Comparison of ENCODE assay signal across 27 cellular contexts in the genomic region with DNA sequence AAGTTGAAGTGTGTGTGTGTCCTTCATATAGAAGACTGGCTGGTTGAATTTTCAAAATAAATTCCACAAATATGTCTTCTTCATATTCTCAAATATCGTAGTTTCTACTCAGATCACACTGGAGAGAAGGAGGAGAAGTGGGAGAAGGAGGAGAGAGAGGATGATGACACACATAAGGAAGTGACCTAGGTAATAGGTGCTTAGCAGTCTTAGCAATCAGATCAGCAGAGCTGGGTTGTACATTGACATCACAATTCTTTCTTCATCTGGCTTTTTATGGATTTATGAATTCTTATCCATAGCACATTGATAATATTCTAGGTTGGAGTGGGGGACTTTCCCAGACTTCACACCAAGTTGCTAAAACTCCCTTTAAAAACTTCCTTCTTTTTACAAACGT.
"Had no signal": no experiment of that assay in that cellular context is flagged by ENCODE, and none has a peak within 500 bp of the region (broad histone marks: within the 10 kb centered on the region; RNA-seq: fewer than 3 reads in every experiment).

No MANE protein-coding gene starts in this region.

- ATAC-seq: natural killer cell treated with Interleukin-12 subunit alpha and Interleukin-12 subunit beta and Interleukin-15 and Interleukin-18, amount 100 ng/mL, for 72 hours; psoas muscle; right cardiac atrium; right lobe of liver; stimulated activated effector memory CD8-positive, alpha-beta T cell treated with anti-CD3 and anti-CD28 coated beads, Interleukin-12 subunit alpha, Interleukin-12 subunit beta, amount 100 ng/mL, for 72 hours; stimulated activated naive B cell treated with anti-CD40 and anti-IgM and Interleukin-4, amounts not matched to agents 10 μg/mL and 1 μg/mL and 100 μg/mL, for 72 hours had no signal

- H3K27me3 ChIP-seq: neural progenitor cell, ovary, right lobe of liver, sigmoid colon, stomach, thyroid gland, tibial nerve, upper lobe of left lung, vagina had no signal

- H3K4me3 Mint-ChIP-seq: natural killer cell treated with Interleukin-12 subunit alpha and Interleukin-12 subunit beta and Interleukin-15 and Interleukin-18, amount 100 ng/mL, for 72 hours; neural progenitor cell; stimulated activated effector memory CD8-positive, alpha-beta T cell treated with anti-CD3 and anti-CD28 coated beads, Interleukin-12 subunit alpha, Interleukin-12 subunit beta, amount 100 ng/mL, for 72 hours; stimulated activated naive B cell treated with anti-CD40 and anti-IgM and Interleukin-4, amounts not matched to agents 10 μg/mL and 1 μg/mL and 100 μg/mL, for 72 hours; stimulated activated naive CD8-positive, alpha-beta T cell treated with anti-CD3 and anti-CD28 coated beads, Interleukin-15, Interleukin-2, amounts not matched to agents 100 ng/mL and 50 ng/mL, for 24 hours had no signal

- H3K4me1 Mint-ChIP-seq: stimulated activated effector memory CD8-positive, alpha-beta T cell treated with anti-CD3 and anti-CD28 coated beads, Interleukin-12 subunit alpha, Interleukin-12 subunit beta, amount 100 ng/mL, for 72 hours; stimulated activated naive B cell treated with anti-CD40 and anti-IgM and Interleukin-4, amounts not matched to agents 10 μg/mL and 1 μg/mL and 100 μg/mL, for 72 hours had no signal

- DNase-seq: occipital lobe; ovary; posterior cingulate gyrus; psoas muscle; right cardiac atrium; right lobe of liver; sigmoid colon; small intestine; stimulated activated CD4-positive, alpha-beta T cell treated with anti-CD3 and anti-CD28 coated beads, Interleukin-15, amount 100 ng/mL, for 24 hours; stimulated activated CD4-positive, alpha-beta T cell treated with anti-CD3 and anti-CD28 coated beads, Interleukin-2, amount 100 ng/mL, for 24 hours; stimulated activated CD4-positive, alpha-beta T cell treated with anti-CD3 and anti-CD28 coated beads, Interleukin-2, amount 100 ng/mL, for 48 hours; stimulated activated CD4-positive, alpha-beta T cell treated with anti-CD3 and anti-CD28 coated beads, Interleukin-4, amount 100 ng/mL, for 24 hours; stimulated activated naive B cell treated with anti-CD40 and anti-IgM and Interleukin-4, amounts not matched to agents 10 μg/mL and 1 μg/mL and 100 μg/mL, for 72 hours; stimulated activated naive CD4-positive, alpha-beta T cell treated with Interleukin-2 at 50 U/mL for 16 hours; stomach; thyroid gland; trophoblast cell; upper lobe of left lung had no signal

- H3K27ac Mint-ChIP-seq: natural killer cell treated with Interleukin-12 subunit alpha and Interleukin-12 subunit beta and Interleukin-15 and Interleukin-18, amount 100 ng/mL, for 72 hours; neural progenitor cell; progenitor cell of endocrine pancreas; stimulated activated effector memory CD8-positive, alpha-beta T cell treated with anti-CD3 and anti-CD28 coated beads, Interleukin-12 subunit alpha, Interleukin-12 subunit beta, amount 100 ng/mL, for 72 hours; stimulated activated naive B cell treated with anti-CD40 and anti-IgM and Interleukin-4, amounts not matched to agents 10 μg/mL and 1 μg/mL and 100 μg/mL, for 72 hours; stimulated activated naive CD8-positive, alpha-beta T cell treated with anti-CD3 and anti-CD28 coated beads, Interleukin-15, Interleukin-2, amounts not matched to agents 100 ng/mL and 50 ng/mL, for 24 hours had no signal

- H3K9me3 ChIP-seq: ovary, psoas muscle, right lobe of liver, sigmoid colon, stomach, thoracic aorta, thyroid gland, tibial nerve, upper lobe of left lung, vagina had no signal

- H3K4me3 ChIP-seq: neural progenitor cell, ovary, psoas muscle, right lobe of liver, sigmoid colon, stomach, thoracic aorta, thyroid gland, tibial nerve, upper lobe of left lung, vagina had no signal

- H3K4me1 ChIP-seq: parathyroid adenoma, psoas muscle, sigmoid colon, thyroid gland, tibial nerve, vagina had no signal

- H3K4me2 ChIP-seq: neural progenitor cell had no signal

- H3K36me3 ChIP-seq: neural progenitor cell, ovary, right lobe of liver, sigmoid colon, stomach, thoracic aorta, thyroid gland, tibial nerve, upper lobe of left lung, vagina had no signal

- H3K27ac ChIP-seq: neural progenitor cell, ovary, parathyroid adenoma, psoas muscle, right lobe of liver, sigmoid colon, thoracic aorta, thyroid gland, tibial nerve, upper lobe of left lung, vagina had no signal

- H3K9me3 Mint-ChIP-seq: natural killer cell treated with Interleukin-12 subunit alpha and Interleukin-12 subunit beta and Interleukin-15 and Interleukin-18, amount 100 ng/mL, for 72 hours; neural progenitor cell; stimulated activated effector memory CD8-positive, alpha-beta T cell treated with anti-CD3 and anti-CD28 coated beads, Interleukin-12 subunit alpha, Interleukin-12 subunit beta, amount 100 ng/mL, for 72 hours; stimulated activated naive B cell treated with anti-CD40 and anti-IgM and Interleukin-4, amounts not matched to agents 10 μg/mL and 1 μg/mL and 100 μg/mL, for 72 hours; stimulated activated naive CD8-positive, alpha-beta T cell treated with anti-CD3 and anti-CD28 coated beads, Interleukin-15, Interleukin-2, amounts not matched to agents 100 ng/mL and 50 ng/mL, for 24 hours had no signal

- H3K79me2 ChIP-seq: parathyroid adenoma had no signal

- H3K36me3 Mint-ChIP-seq: natural killer cell treated with Interleukin-12 subunit alpha and Interleukin-12 subunit beta and Interleukin-15 and Interleukin-18, amount 100 ng/mL, for 72 hours; neural progenitor cell; stimulated activated effector memory CD8-positive, alpha-beta T cell treated with anti-CD3 and anti-CD28 coated beads, Interleukin-12 subunit alpha, Interleukin-12 subunit beta, amount 100 ng/mL, for 72 hours; stimulated activated naive B cell treated with anti-CD40 and anti-IgM and Interleukin-4, amounts not matched to agents 10 μg/mL and 1 μg/mL and 100 μg/mL, for 72 hours had no signal

- H2AFZ ChIP-seq: neural progenitor cell, parathyroid adenoma had no signal
